24 cellular contexts compared by ENCODE assay signal in the genomic region with DNA sequence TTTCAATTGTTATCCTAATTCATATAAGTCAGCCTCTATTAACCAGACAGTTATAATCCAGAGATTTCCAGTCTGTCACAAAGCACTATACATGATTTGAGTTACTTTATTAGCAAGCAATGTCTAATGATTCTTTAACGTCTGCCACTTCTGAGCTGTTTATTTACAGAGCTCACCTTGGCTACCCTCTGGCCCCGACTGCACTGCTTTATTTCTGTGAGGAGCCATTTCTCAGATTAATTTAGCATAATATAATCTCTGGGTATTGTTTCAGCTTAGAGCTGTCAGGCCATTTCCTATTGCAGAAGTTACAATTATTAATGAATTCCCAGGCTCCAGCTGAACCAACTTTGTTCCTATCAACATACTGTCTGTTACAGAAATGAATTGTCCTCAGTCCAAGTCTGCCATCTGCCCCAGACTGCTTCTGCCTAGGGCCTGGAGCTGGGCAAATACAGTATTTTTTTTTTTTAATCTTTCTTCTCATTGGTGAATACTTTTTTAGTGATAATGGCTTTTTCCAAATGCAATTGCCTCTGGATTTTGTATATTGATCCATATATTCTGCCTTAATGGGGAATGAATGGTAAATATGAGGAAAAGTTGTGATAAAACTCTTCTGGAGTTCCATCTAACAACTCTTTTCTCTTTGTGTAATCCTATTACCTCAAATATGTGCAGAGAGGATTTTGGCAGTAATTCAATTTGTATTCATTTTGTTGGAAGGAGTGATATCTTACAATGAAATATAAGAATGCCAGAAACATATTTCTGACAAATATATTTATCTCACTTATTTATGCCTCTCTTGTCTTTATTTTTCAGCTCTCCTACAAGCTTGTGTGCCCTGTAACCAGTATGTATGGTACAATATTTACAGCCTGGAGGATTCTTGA.
A peak's percentile ranks its signal among the peaks of the same experiment; 100 is the strongest.
DNase-seq lines count a peak whose midpoint lies in the region; ATAC-seq, FAIRE-seq and TF ChIP-seq lines count a peak whose summit lies in the region.
"Had no signal": no experiment of that assay in that cellular context is flagged by ENCODE, and none has a peak within 500 bp of the region (broad histone marks: within the 10 kb centered on the region; RNA-seq: fewer than 3 reads in every experiment).

No MANE protein-coding gene starts in this region.

- H2AFZ ChIP-seq in astrocyte (ENCODE audit: low read depth, low read length), result no peak overlapping the region

- no peak overlapping the region for H3K27ac Mint-ChIP-seq in astrocyte (ENCODE audit: unreplicated experiment)
- H3K27ac Mint-ChIP-seq in glutamatergic neuron (ENCODE audit: unreplicated experiment), result no peak overlapping the region
- H3K27ac Mint-ChIP-seq: CD8-positive, alpha-beta T cell had no signal

- H3K9ac ChIP-seq in astrocyte (ENCODE audit: low read length), result no peak overlapping the region
- H3K9ac ChIP-seq: KMS-11 had no signal

- H3K36me3 Mint-ChIP-seq in astrocyte (ENCODE audit: low read depth, unreplicated experiment) (peaks cover 10% of the 10 kb centered on the region), glutamatergic neuron (ENCODE audit: unreplicated experiment) (no peaks in the 10 kb centered on the region)

- H3K9me3 Mint-ChIP-seq in astrocyte (ENCODE audit: unreplicated experiment), result no peaks in the 10 kb centered on the region
- no peaks in the 10 kb centered on the region for H3K9me3 Mint-ChIP-seq in glutamatergic neuron (ENCODE audit: unreplicated experiment)
- H3K9me3 Mint-ChIP-seq: CD8-positive, alpha-beta T cell; effector memory CD8-positive, alpha-beta T cell had no signal

- DNase-seq in D341Med (ENCODE audit: low spot score) (peak; percentile 64), NCI-H446 treated with DMSO at 0.1 percent for 48 hours (lab: John Stamatoyannopoulos, UW) (peak; percentile 95), astrocyte (ENCODE audit: low read depth) (peak; percentile 27), globus pallidus (ENCODE audit: low spot score) (peak; percentile 11), NCI-H2081 treated with DMSO at 0.1 percent for 48 hours (lab: John Stamatoyannopoulos, UW) (no peak), GOT3 (lab: John Stamatoyannopoulos, UW) (no peak), glutamatergic neuron (no peak)
- DNase-seq: activated CD4-positive, alpha-beta T cell treated with anti-CD3 and anti-CD28 coated beads, Interleukin-2, amount 50 U/mL, for 48 hours; activated gamma-delta T cell treated with Interleukin-2 at 50 U/mL for 16 hours; amniotic stem cell; CD8-positive, alpha-beta T cell; central memory CD4-positive, alpha-beta T cell; DMS79 treated with DMSO at 0.1 percent for 48 hours; effector memory CD8-positive, alpha-beta T cell; esophagus squamous epithelium; heart right ventricle; lower lobe of right lung; NCI-H526 treated with DMSO at 0.1 percent for 48 hours; SIG-M5; T-helper 2 cell; upper lobe of left lung had no signal

- H3K27ac ChIP-seq in astrocyte (ENCODE audit: low read depth, low read length), result no peak overlapping the region
- H3K27ac ChIP-seq: esophagus squamous epithelium, heart right ventricle, KMS-11, lower lobe of right lung, upper lobe of left lung had no signal

- no peaks in the 10 kb centered on the region for H4K20me1 ChIP-seq in astrocyte (ENCODE audit: insufficient read depth, low read length)

- no peak for FAIRE-seq in astrocyte (lab: Jason Lieb, UNC)

- no peak overlapping the region for H3K4me2 ChIP-seq in astrocyte (ENCODE audit: low read length)
- H3K4me2 ChIP-seq: KMS-11 had no signal

- H3K27me3 Mint-ChIP-seq in astrocyte (ENCODE audit: low read depth, unreplicated experiment), result no peaks in the 10 kb centered on the region
- no peaks in the 10 kb centered on the region for H3K27me3 Mint-ChIP-seq in glutamatergic neuron (ENCODE audit: unreplicated experiment)
- H3K27me3 Mint-ChIP-seq: effector memory CD8-positive, alpha-beta T cell had no signal

- H3K4me1 ChIP-seq in astrocyte (ENCODE audit: insufficient read depth, low read length), result no peaks in the 10 kb centered on the region
- H3K4me1 ChIP-seq: esophagus squamous epithelium, lower lobe of right lung, upper lobe of left lung had no signal

- no peaks in the 10 kb centered on the region for H3K79me2 ChIP-seq in astrocyte (ENCODE audit: insufficient read depth, low read length)

- H3K4me3 ChIP-seq in astrocyte (ENCODE audit: insufficient read depth, low read depth, low read length), result no peak overlapping the region
- H3K4me3 ChIP-seq: esophagus squamous epithelium, heart right ventricle, lower lobe of right lung, upper lobe of left lung had no signal

- no peak overlapping the region for H3K4me3 Mint-ChIP-seq in astrocyte (ENCODE audit: unreplicated experiment)
- no peak overlapping the region for H3K4me3 Mint-ChIP-seq in glutamatergic neuron (ENCODE audit: unreplicated experiment)
- H3K4me3 Mint-ChIP-seq: CD8-positive, alpha-beta T cell; effector memory CD8-positive, alpha-beta T cell had no signal

- H3K36me3 ChIP-seq in astrocyte (ENCODE audit: insufficient read depth, low read length), result no peaks in the 10 kb centered on the region

- ATAC-seq in HG03378 (IDR thresholded peaks at IDR 0.05; ENCODE audit: unreplicated experiment), result no peak
- ATAC-seq: CD8-positive, alpha-beta T cell; effector memory CD8-positive, alpha-beta T cell; HCT116; lower lobe of right lung had no signal

- no peaks in the 10 kb centered on the region for H3K9me3 ChIP-seq in astrocyte (ENCODE audit: insufficient read depth, low read depth, low read length)
- H3K9me3 ChIP-seq: esophagus squamous epithelium, heart right ventricle, lower lobe of right lung, upper lobe of left lung had no signal

- peaks cover 7% of the 10 kb centered on the region for H3K4me1 Mint-ChIP-seq in astrocyte (ENCODE audit: low read depth, unreplicated experiment)
- no peaks in the 10 kb centered on the region for H3K4me1 Mint-ChIP-seq in glutamatergic neuron (ENCODE audit: low read depth, unreplicated experiment)

- H3K27me3 ChIP-seq in astrocyte (ENCODE audit: insufficient read depth, low read length), result no peaks in the 10 kb centered on the region
- H3K27me3 ChIP-seq: esophagus squamous epithelium, heart right ventricle, upper lobe of left lung had no signal

- TF ChIP-seq CTCF in astrocyte (IDR thresholded peaks at IDR 0.05; ENCODE audit: insufficient read depth, low read depth, low read length) (no peak), glutamatergic neuron (IDR thresholded peaks at IDR 0.05; ENCODE audit: partially characterized antibody, unreplicated experiment) (no peak)

Comparison
In these comparisons a context has a peak if more than half of its experiments do, and no peak if none do; other contexts are left out.
1. DNase-seq: peak in D341Med (single experiment), NCI-H446 treated with DMSO at 0.1 percent for 48 hours (single experiment), astrocyte (single experiment) and globus pallidus (single experiment); none in NCI-H2081 treated with DMSO at 0.1 percent for 48 hours (single experiment), GOT3 (single experiment) and glutamatergic neuron (single experiment).